21 cellular contexts compared by ENCODE assay signal in the genomic region with DNA sequence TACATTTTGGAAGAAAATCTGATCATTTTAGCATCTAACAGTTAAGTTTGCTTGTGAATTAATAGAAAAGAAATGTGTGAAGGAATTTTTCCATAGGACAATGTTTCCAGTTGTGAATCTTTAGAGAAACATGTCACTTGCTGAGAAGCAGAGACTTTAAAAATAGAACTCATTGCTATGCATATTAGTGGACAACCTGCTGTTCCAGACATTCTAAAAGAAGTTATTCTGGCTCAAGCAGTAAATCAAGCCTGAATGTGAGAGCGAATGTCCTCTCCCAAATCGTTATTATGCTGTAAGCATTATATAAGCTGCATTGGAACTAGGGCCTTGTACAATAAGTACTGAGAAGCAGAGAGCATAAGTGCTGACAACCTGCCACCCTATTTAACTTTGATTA.
DNase-seq lines count a peak whose midpoint lies in the region; ATAC-seq and TF ChIP-seq lines count a peak whose summit lies in the region.
"Had no signal": no experiment of that assay in that cellular context is flagged by ENCODE, and none has a peak within 500 bp of the region (broad histone marks: within the 10 kb centered on the region; RNA-seq: fewer than 3 reads in every experiment).

No MANE protein-coding gene starts in this region.

- no peak for ATAC-seq in Right ventricle myocardium inferior
- ATAC-seq in GM18861 (IDR thresholded peaks at IDR 0.05; ENCODE audit: unreplicated experiment) = no peak
- no peak for ATAC-seq in GM21786 (IDR thresholded peaks at IDR 0.05; ENCODE audit: unreplicated experiment)
- ATAC-seq: GM12878, SK-N-SH treated with all-trans-retinoic acid at 6 μM for 48 hours had no signal

- no peaks in the 10 kb centered on the region for H4K20me1 ChIP-seq in neural progenitor cell (ENCODE audit: low read depth)

- no peaks in the 10 kb centered on the region for H3K79me2 ChIP-seq in neural progenitor cell (ENCODE audit: low read depth)

- DNase-seq in cardiac muscle cell (ENCODE audit: low read depth in 1 of 2, low spot score in 1 of 2) (peak in 1 of 2 donors; percentile 8), Right ventricle myocardium inferior (ENCODE audit: missing footprints) (no peak), endodermal cell (no peak), neural progenitor cell (ENCODE audit: low spot score) (no peak), cerebellar nuclear complex (lab: John Stamatoyannopoulos, UW) (no peak), A172 (ENCODE audit: low spot score) (no peak)
- DNase-seq: CD4-positive, CD25-positive, alpha-beta regulatory T cell; DMS79 treated with DMSO at 0.1 percent for 48 hours; IMR-90; NCI-H1092 treated with DMSO at 0.1 percent for 48 hours; NCI-H1436 treated with DMSO at 0.1 percent for 48 hours; NCI-H1930; NCI-H510A; NK-92 treated with Interleukin-12 subunit alpha and Interleukin-12 subunit beta, amount 100 ng/mL, for 24 hours; SIG-M5 had no signal

- H3K27ac ChIP-seq in cardiac muscle cell = peak overlapping the region; percentile 47
- H3K27ac ChIP-seq in endodermal cell (ENCODE audit: low read depth, low read length) = peak overlapping the region; percentile 63
- no peak overlapping the region for H3K27ac ChIP-seq in neural progenitor cell
- H3K27ac ChIP-seq: KMS-11, RWPE1 had no signal

- no peaks in the 10 kb centered on the region for H3F3A ChIP-seq in neural progenitor cell (ENCODE audit: low read depth)

- H3K27ac Mint-ChIP-seq in endodermal cell (no peak overlapping the region), neural progenitor cell (peak overlapping the region; percentile 70)
- H3K27ac Mint-ChIP-seq: CD4-positive, CD25-positive, alpha-beta regulatory T cell had no signal

- intact Hi-C loops in Right ventricle myocardium inferior (cut with DNase I) = no loop called here

- TF ChIP-seq CTCF in cardiac muscle cell (IDR thresholded peaks at IDR 0.05; ENCODE audit: low read depth, low read length) = no peak
- no peak for TF ChIP-seq CTCF in endodermal cell (conservative IDR thresholded peaks at IDR 0.05)
- TF ChIP-seq CTCF in neural progenitor cell (IDR thresholded peaks at IDR 0.05) = no peak

- H3K9me3 Mint-ChIP-seq in endodermal cell (no peaks in the 10 kb centered on the region), neural progenitor cell (no peaks in the 10 kb centered on the region)

- H3K4me1 Mint-ChIP-seq in endodermal cell = no peaks in the 10 kb centered on the region
- H3K4me1 Mint-ChIP-seq in neural progenitor cell = peaks cover 10% of the 10 kb centered on the region
- H3K4me1 Mint-ChIP-seq: CD4-positive, CD25-positive, alpha-beta regulatory T cell had no signal

- H3K4me3 ChIP-seq in cardiac muscle cell = no peak overlapping the region
- H3K4me3 ChIP-seq in endodermal cell (ENCODE audit: low read length) = no peak overlapping the region
- H3K4me3 ChIP-seq in neural progenitor cell = no peak overlapping the region
- H3K4me3 ChIP-seq: GM12878 had no signal

- no peak overlapping the region for H3K4me3 Mint-ChIP-seq in endodermal cell
- no peak overlapping the region for H3K4me3 Mint-ChIP-seq in neural progenitor cell
- H3K4me3 Mint-ChIP-seq: CD4-positive, CD25-positive, alpha-beta regulatory T cell had no signal

- H3K9ac ChIP-seq in endodermal cell (ENCODE audit: extremely low read depth, low read length, poor library complexity, severe bottlenecking) (no peak overlapping the region), neural progenitor cell (no peak overlapping the region)
- H3K9ac ChIP-seq: KMS-11 had no signal

- H3K4me1 ChIP-seq in cardiac muscle cell (ENCODE audit: low read depth) (peaks cover 9% of the 10 kb centered on the region), endodermal cell (ENCODE audit: control insufficient read depth, insufficient read depth, low read length) (no peaks in the 10 kb centered on the region), neural progenitor cell (no peaks in the 10 kb centered on the region)

- H3K4me2 ChIP-seq in neural progenitor cell = no peak overlapping the region
- H3K4me2 ChIP-seq: KMS-11 had no signal

- 60 to 86% methylated on average over 1 to 2 of the region's 2 CpGs for WGBS in endodermal cell (ENCODE audit: insufficient coverage in 1 of 2, insufficient read length in 1 of 2), 2 experiments

- H3K36me3 ChIP-seq in cardiac muscle cell = no peaks in the 10 kb centered on the region
- H3K36me3 ChIP-seq in endodermal cell (ENCODE audit: control insufficient read depth, insufficient read depth, low read length) = no peaks in the 10 kb centered on the region
- no peaks in the 10 kb centered on the region for H3K36me3 ChIP-seq in neural progenitor cell

- H3K36me3 Mint-ChIP-seq in endodermal cell (ENCODE audit: low read depth) = no peaks in the 10 kb centered on the region
- no peaks in the 10 kb centered on the region for H3K36me3 Mint-ChIP-seq in neural progenitor cell
- H3K36me3 Mint-ChIP-seq: CD4-positive, CD25-positive, alpha-beta regulatory T cell had no signal

- H3K9me3 ChIP-seq in cardiac muscle cell (ENCODE audit: low read depth) (no peaks in the 10 kb centered on the region), endodermal cell (ENCODE audit: control insufficient read depth, low read length) (no peaks in the 10 kb centered on the region), neural progenitor cell (ENCODE audit: low read depth) (no peaks in the 10 kb centered on the region)

- no peaks in the 10 kb centered on the region for H3K27me3 ChIP-seq in cardiac muscle cell
- H3K27me3 ChIP-seq in endodermal cell (ENCODE audit: control insufficient read depth, insufficient read depth, low read length, poor library complexity, severe bottlenecking) = no peaks in the 10 kb centered on the region
- H3K27me3 ChIP-seq in neural progenitor cell = no peaks in the 10 kb centered on the region

- peak overlapping the region; percentile 17 for H2AFZ ChIP-seq in neural progenitor cell (replicated peaks)

- H3K27me3 Mint-ChIP-seq in endodermal cell (ENCODE audit: insufficient read depth) (no peaks in the 10 kb centered on the region), neural progenitor cell (ENCODE audit: insufficient read depth, low read depth) (no peaks in the 10 kb centered on the region)
- H3K27me3 Mint-ChIP-seq: CD4-positive, CD25-positive, alpha-beta regulatory T cell had no signal
